8 cellular contexts compared by ENCODE assay signal in the genomic region with DNA sequence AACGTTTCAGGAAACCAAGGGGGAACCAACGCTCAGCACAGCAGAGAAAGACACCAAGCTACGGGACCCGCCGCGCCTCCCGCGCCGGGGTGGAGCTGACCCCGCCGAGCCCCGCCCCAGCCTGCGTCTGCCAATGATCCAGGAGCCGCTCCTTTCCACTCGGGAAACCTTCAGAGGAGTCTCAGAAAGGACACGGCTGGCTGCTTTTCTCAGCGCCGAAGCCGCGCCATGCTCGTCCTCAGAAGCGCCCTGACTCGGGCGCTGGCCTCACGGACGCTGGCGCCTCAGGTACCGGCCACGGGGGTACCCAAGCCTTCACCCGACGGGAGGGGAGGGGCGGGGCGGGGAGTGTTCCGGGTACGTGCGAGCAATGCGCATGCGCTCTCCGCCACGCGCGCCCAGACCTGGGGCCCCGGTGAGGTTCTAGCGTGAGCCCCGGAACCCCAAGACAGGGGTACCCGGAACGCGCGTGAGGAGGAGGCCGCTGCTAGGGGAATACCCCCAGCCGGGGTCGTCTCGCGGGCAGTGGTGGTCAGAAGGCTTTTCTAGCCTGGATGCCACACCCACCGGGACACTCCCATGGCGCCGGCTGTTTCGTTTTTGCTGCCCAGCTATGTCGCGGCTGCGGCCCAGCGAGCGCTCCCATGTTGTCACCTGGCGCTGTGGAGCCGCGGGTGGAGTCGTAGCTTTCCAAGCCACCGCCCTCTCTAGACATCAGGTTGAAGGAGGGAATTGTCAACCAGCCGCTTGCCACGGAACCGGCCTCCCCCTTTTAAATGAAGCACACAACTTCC. TPM values are rescaled to one million over a fixed set of nuclear protein-coding genes. Genes with fewer than 3 reads are reported as not detected.
DNase-seq lines count a peak whose midpoint lies in the region; ATAC-seq and TF ChIP-seq lines count a peak whose summit lies in the region.

NIPSNAP3A (plus strand) TSS at position 119 of the 794 bp plus-strand sequence; CDS start at position 229, 110 bp downstream.

- no peaks in the 10 kb centered on the region for H3K9me3 Mint-ChIP-seq in activated naive CD4-positive, alpha-beta T cell treated with anti-CD3 and anti-CD28 coated beads for 36 hours

- ATAC-seq in gastroesophageal sphincter = peak; percentile 92

- peak within 1 kb of the TSS; percentile 97 for H3K27ac Mint-ChIP-seq in activated naive CD4-positive, alpha-beta T cell treated with anti-CD3 and anti-CD28 coated beads for 36 hours

- no CpG with 5 or more reads among the region's 71 CpGs for WGBS in gastroesophageal sphincter (ENCODE audit: low coverage in 1 of 2), 2 donors

- no peaks in the 10 kb centered on the region for H3K9me3 ChIP-seq in MG63
- H3K9me3 ChIP-seq in gastroesophageal sphincter = no peaks in the 10 kb centered on the region

- H3K36me3 ChIP-seq in MG63 = peaks cover 7% of the 10 kb centered on the region
- peaks cover 0 to 16% of the 10 kb centered on the region in 2 donors for H3K36me3 ChIP-seq in gastroesophageal sphincter

- intact Hi-C loops in activated naive CD4-positive, alpha-beta T cell treated with anti-CD3 and anti-CD28 coated beads for 36 hours (cut with micrococcal nuclease) = loop anchor here (1.0 to 10.0 kb wide), 11 partner anchors 17 to 949 kb away; partner anchors contain the start of genes FKTN, NIPSNAP3B, SLC44A1 and SMC2

- peak; percentile 47 to 50 for TF ChIP-seq POLR2A in gastroesophageal sphincter (IDR thresholded peaks at IDR 0.05)

- H3K27me3 Mint-ChIP-seq in activated naive CD4-positive, alpha-beta T cell treated with anti-CD3 and anti-CD28 coated beads for 36 hours (ENCODE audit: low read depth) = no peaks in the 10 kb centered on the region

- CTCF ChIA-PET in activated naive CD4-positive, alpha-beta T cell treated with anti-CD3 and anti-CD28 coated beads for 36 hours (lab: Charles Lee) = interaction anchor here (0.6 to 1.5 kb wide), 3 partner anchors 8 to 619 kb away, joined by 3 to 4 read pairs (median 4); no protein-coding TSS in a partner anchor

- H3K27ac ChIP-seq in gastroesophageal sphincter (peak within 1 kb of the TSS; percentile 31 to 94 (median 93)), substantia nigra (ENCODE audit: low read depth, low read length, poor library complexity, severe bottlenecking) (peak within 1 kb of the TSS; percentile 73)

- H3K27me3 ChIP-seq in MG63 (no peaks in the 10 kb centered on the region), gastroesophageal sphincter (no peaks in the 10 kb centered on the region)

- TF ChIP-seq CTCF in gastroesophageal sphincter (IDR thresholded peaks at IDR 0.05) = no peak

- peak within 1 kb of the TSS; percentile 99 for H3K4me3 Mint-ChIP-seq in activated naive CD4-positive, alpha-beta T cell treated with anti-CD3 and anti-CD28 coated beads for 36 hours

- DNase-seq in GM03348 (ENCODE audit: low spot score) (peak; percentile 95), HCEC 1CT (peak; percentile 74), MG63 (peak; percentile 83), SK-N-DZ (ENCODE audit: low spot score) (peak; percentile 74), nucleus accumbens (lab: John Stamatoyannopoulos, UW) (peak in 55 of 56 donors; percentile 42 to 99 (median 86)), substantia nigra (lab: John Stamatoyannopoulos, UW) (peak in 48 of 49 donors; percentile 47 to 97 (median 81))
- peak; percentile 89 for DNase-seq in activated naive CD4-positive, alpha-beta T cell treated with anti-CD3 and anti-CD28 coated beads for 36 hours

- peak within 1 kb of the TSS; percentile 82 for H3K4me3 ChIP-seq in MG63
- peak within 1 kb of the TSS; percentile 79 to 84 for H3K4me3 ChIP-seq in gastroesophageal sphincter

- peaks cover 0 to 18% (median 3%) of the 10 kb centered on the region in 3 donors for H3K4me1 ChIP-seq in gastroesophageal sphincter

- peaks cover 6% of the 10 kb centered on the region for H3K36me3 Mint-ChIP-seq in activated naive CD4-positive, alpha-beta T cell treated with anti-CD3 and anti-CD28 coated beads for 36 hours (ENCODE audit: low read depth)

- no peak for TF ChIP-seq EP300 in gastroesophageal sphincter (IDR thresholded peaks at IDR 0.05)

- H3K4me1 Mint-ChIP-seq in activated naive CD4-positive, alpha-beta T cell treated with anti-CD3 and anti-CD28 coated beads for 36 hours (ENCODE audit: low read depth) = peaks cover 24% of the 10 kb centered on the region

RNA-seq across cellular contexts. Expression of gene NIPSNAP3A, which starts in this region (rescaled TPM):
- 37.1 and 39.2 TPM in 2 replicates for total RNA-seq in MG63 (2014; rRNA removed; shearing (Covaris generic); ENCODE audit: low replicate concordance)
- 38.6 and 45.2 TPM in 2 replicates for polyA plus RNA-seq in SK-N-DZ (2014; cell fraction: cytosol; rRNA removed)
- 29.9 and 38.3 TPM in 2 replicates for polyA plus RNA-seq in SK-N-DZ (2014; cell fraction: nucleus; rRNA removed)
- 10 to 100 TPM; 17.8 TPM for total RNA-seq in activated naive CD4-positive, alpha-beta T cell treated with anti-CD3 and anti-CD28 coated beads for 36 hours
- 10 to 100 TPM; 21.9 to 42.0 (median 24.4) TPM for total RNA-seq in gastroesophageal sphincter

Comparison
In these comparisons a context has a peak if more than half of its experiments do, and no peak if none do; other contexts are left out.
1. Peak in every context shown above with its lines: DNase-seq, ATAC-seq, H3K4me3 ChIP-seq and H3K27ac ChIP-seq.